ENCODE assay signal across 27 cellular contexts in the genomic region with DNA sequence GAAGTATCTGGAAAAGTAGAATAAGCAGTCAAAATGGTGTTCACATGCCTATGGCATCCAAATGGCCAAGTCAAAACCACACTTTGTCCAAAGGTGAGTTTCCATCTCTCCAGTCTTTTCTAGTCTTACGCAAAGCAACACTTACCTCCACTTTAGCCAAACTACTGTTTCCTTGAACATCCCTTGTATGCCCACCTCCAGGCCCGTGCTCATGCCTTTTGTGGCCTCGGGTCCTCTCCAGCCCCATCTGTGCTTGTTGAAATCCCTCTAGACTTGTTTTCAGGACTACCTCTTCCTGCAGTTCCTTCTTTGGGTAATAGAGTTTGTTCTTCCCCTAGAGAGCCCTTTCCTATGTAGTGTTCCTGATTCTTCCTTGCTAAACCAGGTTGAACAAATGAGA.
"Had no signal": no experiment of that assay in that cellular context is flagged by ENCODE, and none has a peak within 500 bp of the region (broad histone marks: within the 10 kb centered on the region; RNA-seq: fewer than 3 reads in every experiment).

No MANE protein-coding gene starts in this region.

- H3K4me1 ChIP-seq: parathyroid adenoma, right lobe of liver, uterus had no signal

- H3K9me3 ChIP-seq: left lung, psoas muscle, right lobe of liver, stomach, suprapubic skin, thoracic aorta, tibial artery, uterus had no signal

- H3K27me3 ChIP-seq: left lung, right lobe of liver, stomach, suprapubic skin, tibial artery, uterus had no signal

- H3K4me3 ChIP-seq: left lung, lung, psoas muscle, right lobe of liver, skin epidermis, stomach, suprapubic skin, thoracic aorta, tibial artery, uterus had no signal

- H3K27ac ChIP-seq: left lung, parathyroid adenoma, psoas muscle, right lobe of liver, skin epidermis, stomach, suprapubic skin, thoracic aorta, tibial artery, uterus had no signal

- H3K36me3 ChIP-seq: left lung, right lobe of liver, suprapubic skin, thoracic aorta, tibial artery, uterus had no signal

- DNase-seq: head of caudate nucleus; hypothalamus; immature natural killer cell; kidney; left colon; left lung; mesendoderm; naive B cell; natural killer cell; nucleus accumbens; psoas muscle; right lobe of liver; stimulated activated CD4-positive, alpha-beta T cell treated with anti-CD3 and anti-CD28 coated beads, Interleukin-12 subunit alpha, Interleukin-12 subunit beta, amount 100 ng/mL, for 4 hours; stimulated activated CD4-positive, alpha-beta T cell treated with anti-CD3 and anti-CD28 coated beads, Interleukin-15, amount 100 ng/mL, for 24 hours; stimulated activated CD4-positive, alpha-beta T cell treated with anti-CD3 and anti-CD28 coated beads, Interleukin-2, amount 100 ng/mL, for 24 hours; stimulated activated CD4-positive, alpha-beta T cell treated with anti-CD3 and anti-CD28 coated beads, Interleukin-4, amount 100 ng/mL, for 1 hour; stimulated activated naive B cell treated with anti-CD40 and anti-IgM and Interleukin-4, amounts not matched to agents 10 μg/mL and 1 μg/mL and 100 μg/mL, for 72 hours; stimulated activated naive CD8-positive, alpha-beta T cell treated with anti-CD3 and anti-CD28 coated beads, Interleukin-15, Interleukin-2, amounts not matched to agents 100 U/mL and 50 U/mL, for 24 hours; stomach; tibial artery; trophoblast cell; uterus had no signal

- ATAC-seq: left colon; left lung; natural killer cell; psoas muscle; right lobe of liver; stimulated activated naive B cell treated with anti-CD40 and anti-IgM and Interleukin-4, amounts not matched to agents 10 μg/mL and 1 μg/mL and 100 μg/mL, for 72 hours; stimulated activated naive CD8-positive, alpha-beta T cell treated with anti-CD3 and anti-CD28 coated beads, Interleukin-15, Interleukin-2, amounts not matched to agents 100 U/mL and 50 U/mL, for 24 hours had no signal
